ENCODE assay signal across 31 cellular contexts in the genomic region with DNA sequence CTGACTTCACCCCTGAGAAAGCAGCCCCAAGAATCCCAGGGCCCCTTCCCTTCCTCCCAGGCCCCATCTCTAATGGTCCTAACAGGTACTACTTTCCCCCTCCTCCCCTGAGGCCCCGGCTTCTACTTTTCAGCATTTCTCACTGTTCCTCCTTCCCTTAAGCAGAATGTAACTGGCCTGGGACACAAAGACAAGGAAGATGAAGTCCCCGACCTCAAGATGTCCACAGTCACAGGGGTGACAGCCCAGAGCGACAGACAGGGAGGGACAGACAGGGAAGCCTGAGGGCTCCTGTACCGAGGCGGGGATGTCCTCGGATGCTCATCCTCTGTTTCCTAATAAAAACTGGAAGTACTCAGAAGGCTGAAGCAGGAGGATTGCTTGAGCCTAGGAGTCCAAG. TPM values are rescaled to one million over a fixed set of nuclear protein-coding genes. Genes with fewer than 3 reads are reported as not detected.
"Had no signal": no experiment of that assay in that cellular context is flagged by ENCODE, and none has a peak within 500 bp of the region (broad histone marks: within the 10 kb centered on the region; RNA-seq: fewer than 3 reads in every experiment).

No MANE protein-coding gene starts in this region.

- H3K36me3 Mint-ChIP-seq: activated CD4-positive, alpha-beta memory T cell treated with anti-CD3 and anti-CD28 coated beads for 36 hours; activated CD8-positive, alpha-beta memory T cell treated with anti-CD3 and anti-CD28 coated beads, Interleukin-2, amount 10 ng/mL, durations not matched to agents 7 days and 5 days; activated naive CD4-positive, alpha-beta T cell treated with anti-CD3 and anti-CD28 coated beads, Interleukin-2, amount 50 U/mL, for 24 hours had no signal

- H3K27me3 ChIP-seq: adrenal gland, body of pancreas, breast epithelium, Peyer's patch had no signal

- H3K36me3 ChIP-seq: adrenal gland, breast epithelium had no signal

- H3K9me3 Mint-ChIP-seq: activated CD4-positive, alpha-beta memory T cell treated with anti-CD3 and anti-CD28 coated beads for 36 hours; activated naive CD4-positive, alpha-beta T cell treated with anti-CD3 and anti-CD28 coated beads, Interleukin-2, amount 50 U/mL, for 24 hours; activated T-cell treated with anti-CD3 and anti-CD28 coated beads, Interleukin-2, amount 50 U/mL, for 72 hours; activated T-helper 17 cell treated with anti-CD3 and anti-CD28 coated beads, Interleukin-2, amount 50 U/mL, for 72 hours had no signal

- H3K4me1 ChIP-seq: adrenal gland, body of pancreas, breast epithelium, Peyer's patch had no signal

- H3K27ac ChIP-seq: adrenal gland, body of pancreas, breast epithelium, Peyer's patch had no signal

- H3K4me3 ChIP-seq: adrenal gland, body of pancreas, breast epithelium, K562, Peyer's patch had no signal

- H3K9me3 ChIP-seq: adrenal gland, body of pancreas, Peyer's patch had no signal

- H3K27ac Mint-ChIP-seq: activated CD4-positive, alpha-beta memory T cell treated with anti-CD3 and anti-CD28 coated beads for 36 hours; activated CD8-positive, alpha-beta memory T cell treated with anti-CD3 and anti-CD28 coated beads, Interleukin-2, amount 10 ng/mL, durations not matched to agents 7 days and 5 days; activated naive CD4-positive, alpha-beta T cell treated with anti-CD3 and anti-CD28 coated beads, Interleukin-2, amount 50 U/mL, for 24 hours; activated T-cell treated with anti-CD3 and anti-CD28 coated beads, Interleukin-2, amount 50 U/mL, for 72 hours; activated T-helper 17 cell treated with anti-CD3 and anti-CD28 coated beads, Interleukin-2, amount 50 U/mL, for 72 hours had no signal

- ATAC-seq: activated CD8-positive, alpha-beta memory T cell treated with anti-CD3 and anti-CD28 coated beads, Interleukin-2, amount 10 ng/mL, durations not matched to agents 7 days and 5 days; activated T-cell treated with anti-CD3 and anti-CD28 coated beads, Interleukin-2, amount 50 U/mL, for 72 hours; activated T-helper 17 cell treated with anti-CD3 and anti-CD28 coated beads, Interleukin-2, amount 50 U/mL, for 72 hours; body of pancreas; K562; PC-3; SK-N-SH treated with all-trans-retinoic acid at 6 μM for 48 hours had no signal

- H3K4me1 Mint-ChIP-seq: activated naive CD4-positive, alpha-beta T cell treated with anti-CD3 and anti-CD28 coated beads, Interleukin-2, amount 50 U/mL, for 24 hours; activated T-helper 17 cell treated with anti-CD3 and anti-CD28 coated beads, Interleukin-2, amount 50 U/mL, for 72 hours had no signal

- H3K4me3 Mint-ChIP-seq: activated CD4-positive, alpha-beta memory T cell treated with anti-CD3 and anti-CD28 coated beads for 36 hours; activated CD8-positive, alpha-beta memory T cell treated with anti-CD3 and anti-CD28 coated beads, Interleukin-2, amount 10 ng/mL, durations not matched to agents 7 days and 5 days; activated naive CD4-positive, alpha-beta T cell treated with anti-CD3 and anti-CD28 coated beads, Interleukin-2, amount 50 U/mL, for 24 hours; activated T-cell treated with anti-CD3 and anti-CD28 coated beads, Interleukin-2, amount 50 U/mL, for 72 hours; activated T-helper 17 cell treated with anti-CD3 and anti-CD28 coated beads, Interleukin-2, amount 50 U/mL, for 72 hours had no signal

- DNase-seq: activated CD4-positive, alpha-beta memory T cell treated with anti-CD3 and anti-CD28 coated beads for 36 hours; activated CD4-positive, alpha-beta T cell treated with anti-CD3 and anti-CD28 coated beads, Interleukin-2, amount 50 U/mL, for 1 hour; activated CD8-positive, alpha-beta memory T cell treated with anti-CD3 and anti-CD28 coated beads, Interleukin-2, amount 10 ng/mL, durations not matched to agents 7 days and 5 days; activated gamma-delta T cell; activated naive CD4-positive, alpha-beta T cell treated with Interleukin-2 at 50 U/mL for 16 hours; activated T-cell treated with anti-CD3 and anti-CD28 coated beads, Interleukin-2, amount 50 U/mL, for 1 hour; activated T-cell treated with anti-CD3 and anti-CD28 coated beads, Interleukin-2, amount 50 U/mL, for 72 hours; body of pancreas; IMR-90; Karpas-422; NCI-H1048; NCI-H1105 treated with DMSO at 0.1 percent for 48 hours; NCI-H1436; NCI-H1694; NCI-H1930; NCI-H345; NCI-H524 treated with DMSO at 0.1 percent for 48 hours; PC-3; Peyer's patch; RPMI8226; SIG-M5; T-helper 1 cell had no signal

RNA-seq across cellular contexts. Expression of gene AOC1, which starts 11.6 kb away (rescaled TPM):
- total RNA-seq: activated CD4-positive, alpha-beta memory T cell treated with anti-CD3 and anti-CD28 coated beads for 36 hours; activated CD8-positive, alpha-beta memory T cell treated with anti-CD3 and anti-CD28 coated beads, Interleukin-2, amount 10 ng/mL, durations not matched to agents 7 days and 5 days; activated T-cell treated with anti-CD3 and anti-CD28 coated beads, Interleukin-2, amount 50 U/mL, for 72 hours; activated T-helper 17 cell treated with anti-CD3 and anti-CD28 coated beads, Interleukin-2, amount 50 U/mL, for 72 hours; astrocyte; IMR-90; K562; NCI-H460; PC-3; T-helper 2 cell treated with Interferon-gamma antibody and Interleukin-4, amounts not matched to agents 100 ng/mL and 5 ng/mL, for 36 hours had no signal
- polyA plus RNA-seq: IMR-90, K562 had no signal
